In the genomic region with DNA sequence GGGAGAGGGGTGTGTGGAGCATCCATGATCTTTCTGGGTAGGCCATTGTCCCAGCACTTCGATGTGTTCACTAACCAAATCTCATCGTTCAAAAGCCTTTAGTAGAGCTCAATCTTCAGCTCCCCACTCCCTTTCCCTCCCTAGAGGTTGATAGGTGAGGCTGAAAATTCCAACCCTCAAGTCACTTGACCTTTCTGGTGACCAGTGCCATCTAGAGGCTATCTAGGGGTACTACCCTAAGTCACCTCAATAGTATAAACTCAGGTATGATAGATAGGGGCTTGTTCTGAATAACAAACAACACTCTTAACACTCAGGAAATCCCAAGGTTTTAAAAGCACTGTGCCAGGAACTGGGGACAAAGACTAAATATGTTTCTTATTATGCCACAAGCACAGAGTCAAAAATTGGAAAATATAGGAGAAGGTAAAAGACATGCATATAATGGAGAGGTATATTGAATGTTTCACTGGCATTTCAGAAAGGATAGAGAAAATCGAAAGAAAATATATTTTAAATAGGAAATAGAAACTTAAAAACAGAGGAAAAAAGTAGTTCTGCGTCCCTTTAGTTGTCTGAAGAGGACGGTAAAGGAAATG, we compare ENCODE assay signal across 8 cellular contexts. TPM values are rescaled to one million over a fixed set of nuclear protein-coding genes. Genes with fewer than 3 reads are reported as not detected.
A peak's percentile ranks its signal among the peaks of the same experiment; 100 is the strongest.
DNase-seq lines count a peak whose midpoint lies in the region; ATAC-seq and TF ChIP-seq lines count a peak whose summit lies in the region.

No MANE protein-coding gene starts in this region.

- TF ChIP-seq CTCF in H9 (conservative IDR thresholded peaks at IDR 0.05): peak; percentile 80
- peak; percentile 63 for TF ChIP-seq CTCF in kidney epithelial cell (IDR thresholded peaks at IDR 0.05; ENCODE audit: insufficient read depth, low read length, poor library complexity, severe bottlenecking)

- H3K4ac ChIP-seq in H9 (ENCODE audit: low read depth, low read length): no peak overlapping the region

- no peak overlapping the region for H2BK5ac ChIP-seq in H9 (ENCODE audit: insufficient read length, low read length)

- H3K79me1 ChIP-seq in H9 (ENCODE audit: insufficient read depth, low read depth, low read length, poor library complexity, severe bottlenecking): no peaks in the 10 kb centered on the region

- no peak overlapping the region for H3T11ph ChIP-seq in H9 (ENCODE audit: low read length)

- no peak overlapping the region for H4K8ac ChIP-seq in H9 (replicated peaks; ENCODE audit: insufficient read length, low read depth, low read length)

- no peaks in the 10 kb centered on the region for H3K27me3 ChIP-seq in H9 (ENCODE audit: insufficient read depth, low read length)
- H3K27me3 ChIP-seq in kidney epithelial cell (ENCODE audit: control insufficient read depth, insufficient read depth, low read length): no peaks in the 10 kb centered on the region

- H3K14ac ChIP-seq in H9 (ENCODE audit: insufficient read depth, low read length): no peak overlapping the region

- ATAC-seq in HG03039 (IDR thresholded peaks at IDR 0.05; ENCODE audit: unreplicated experiment): no peak

- H4K20me1 ChIP-seq in H9 (ENCODE audit: control insufficient read depth, insufficient read depth, insufficient read length): no peaks in the 10 kb centered on the region

- no peaks in the 10 kb centered on the region for H3K36me3 ChIP-seq in kidney epithelial cell (ENCODE audit: control insufficient read depth, insufficient read depth, low read length)

- no peak overlapping the region for H3K9ac ChIP-seq in H9 (ENCODE audit: extremely low read depth, insufficient read length, low read length)

- no peak overlapping the region for H3K4me3 ChIP-seq in kidney epithelial cell (ENCODE audit: low read depth, low read length)

- H3K56ac ChIP-seq in H9 (ENCODE audit: insufficient read length, low read depth, low read length): no peak overlapping the region

- peaks cover 2 to 4% of the 10 kb centered on the region in 2 experiments; a peak in 1 of 4 replicates for H3K4me1 Mint-ChIP-seq in H9
- peaks cover 3% of the 10 kb centered on the region for H3K4me1 Mint-ChIP-seq in activated T-helper 2 cell treated with anti-CD3 and anti-CD28 coated beads, Interferon-gamma antibody, Interleukin-2, Interleukin-4, amounts not matched to agents 10 μg/mL and 5 μg/mL and 100 μg/mL, durations not matched to agents 14 hours and 24 hours and 36 hours (ENCODE audit: low read depth)

- H4K91ac ChIP-seq in H9 (ENCODE audit: insufficient read length, low read depth, low read length): no peak overlapping the region

- H3K9me3 ChIP-seq in H9 (ENCODE audit: control insufficient read depth, low read depth, low read length): no peaks in the 10 kb centered on the region

- 100% methylated on average over 1 of the region's 5 CpGs for WGBS in H9 (ENCODE audit: extremely low coverage, insufficient read length, low lambda C conversion rate)

- no peak overlapping the region for H3K23ac ChIP-seq in H9 (ENCODE audit: insufficient read length, low read depth, low read length)

- no peaks in the 10 kb centered on the region for H3K79me2 ChIP-seq in H9 (ENCODE audit: insufficient read depth, low read length)

- H2BK12ac ChIP-seq in H9 (ENCODE audit: insufficient read length, low read depth, low read length): no peak overlapping the region

- H3K4me2 ChIP-seq in H9 (ENCODE audit: insufficient read depth, insufficient read length, low read length): no peak overlapping the region

- H2BK20ac ChIP-seq in H9 (ENCODE audit: low read depth, low read length, poor library complexity, severe bottlenecking): no peak overlapping the region

- H2AFZ ChIP-seq in H9 (ENCODE audit: low read length): no peak overlapping the region

- no peaks in the 10 kb centered on the region for H3K36me3 Mint-ChIP-seq in H9 (ENCODE audit: insufficient read depth in 1 of 3, low read depth in 3 of 3)
- H3K36me3 Mint-ChIP-seq in activated T-helper 2 cell treated with anti-CD3 and anti-CD28 coated beads, Interferon-gamma antibody, Interleukin-2, Interleukin-4, amounts not matched to agents 10 μg/mL and 5 μg/mL and 100 μg/mL, durations not matched to agents 14 hours and 24 hours and 36 hours (ENCODE audit: low read depth): no peaks in the 10 kb centered on the region

- H3K4me3 Mint-ChIP-seq in H9: no peak overlapping the region
- H3K4me3 Mint-ChIP-seq in activated T-helper 2 cell treated with anti-CD3 and anti-CD28 coated beads, Interferon-gamma antibody, Interleukin-2, Interleukin-4, amounts not matched to agents 10 μg/mL and 5 μg/mL and 100 μg/mL, durations not matched to agents 14 hours and 24 hours and 36 hours (ENCODE audit: low read depth): no peak overlapping the region

- H3K9me3 Mint-ChIP-seq in H9: peaks cover 5 to 16% of the 10 kb centered on the region in 2 experiments; a peak in 4 of 5 replicates
- H3K9me3 Mint-ChIP-seq in activated T-helper 2 cell treated with anti-CD3 and anti-CD28 coated beads, Interferon-gamma antibody, Interleukin-2, Interleukin-4, amounts not matched to agents 10 μg/mL and 5 μg/mL and 100 μg/mL, durations not matched to agents 14 hours and 24 hours and 36 hours: no peaks in the 10 kb centered on the region

- no peaks in the 10 kb centered on the region for H3K23me2 ChIP-seq in H9 (ENCODE audit: insufficient read length, low read depth, low read length, poor library complexity, severe bottlenecking)

- no peak overlapping the region for H3K27ac ChIP-seq in H9 (ENCODE audit: insufficient read length, low read depth, low read length)

- no peak overlapping the region for H2BK15ac ChIP-seq in H9 (ENCODE audit: low read depth, low read length)

- H4K5ac ChIP-seq in H9 (ENCODE audit: insufficient read length, low read depth, low read length): no peak overlapping the region

- no peak overlapping the region for H3K27ac Mint-ChIP-seq in H9
- no peak overlapping the region for H3K27ac Mint-ChIP-seq in activated T-helper 2 cell treated with anti-CD3 and anti-CD28 coated beads, Interferon-gamma antibody, Interleukin-2, Interleukin-4, amounts not matched to agents 10 μg/mL and 5 μg/mL and 100 μg/mL, durations not matched to agents 14 hours and 24 hours and 36 hours

- intact Hi-C loops in activated T-helper 2 cell treated with anti-CD3 and anti-CD28 coated beads, Interferon-gamma antibody, Interleukin-2, Interleukin-4, amounts not matched to agents 10 μg/mL and 5 μg/mL and 100 μg/mL, durations not matched to agents 14 hours and 24 hours and 36 hours (cut with micrococcal nuclease): loop anchor here (5.0 kb wide), 1 partner anchor 482 kb away; no protein-coding TSS in a partner anchor

- no peak overlapping the region for H3K18ac ChIP-seq in H9 (ENCODE audit: insufficient read length, low read depth, low read length)

- DNase-seq in NCI-H2227 (lab: John Stamatoyannopoulos, UW; ENCODE audit: unreplicated experiment) (peak; percentile 21), NCI-H2227 treated with DMSO at 0.1 percent for 48 hours (lab: John Stamatoyannopoulos, UW) (no peak), H9 (peak; percentile 51), NCI-H345 (lab: John Stamatoyannopoulos, UW) (peak; percentile 30), kidney epithelial cell (ENCODE audit: low read depth) (peak; percentile 2), putamen (ENCODE audit: low spot score) (no peak)
- DNase-seq in activated T-helper 2 cell treated with anti-CD3 and anti-CD28 coated beads, Interferon-gamma antibody, Interleukin-2, Interleukin-4, amounts not matched to agents 10 μg/mL and 5 μg/mL and 100 μg/mL, durations not matched to agents 14 hours and 24 hours and 36 hours (ENCODE audit: low spot score): peak; percentile 10

- no peak overlapping the region for H2BK120ac ChIP-seq in H9 (ENCODE audit: low read depth, low read length, poor library complexity, severe bottlenecking)

- no peak overlapping the region for H2AK5ac ChIP-seq in H9 (ENCODE audit: insufficient read length, low read length)

- peaks cover 6% of the 10 kb centered on the region for H3K27me3 Mint-ChIP-seq in H9 (ENCODE audit: low read depth)
- peaks cover 45% of the 10 kb centered on the region for H3K27me3 Mint-ChIP-seq in activated T-helper 2 cell treated with anti-CD3 and anti-CD28 coated beads, Interferon-gamma antibody, Interleukin-2, Interleukin-4, amounts not matched to agents 10 μg/mL and 5 μg/mL and 100 μg/mL, durations not matched to agents 14 hours and 24 hours and 36 hours (ENCODE audit: low read depth)

- no peaks in the 10 kb centered on the region for H3K4me1 ChIP-seq in H9 (ENCODE audit: insufficient read depth, low read length)

RNA-seq across cellular contexts. Expression of a gene that starts 42.9 kb away (rescaled TPM):
- total RNA-seq in H9 (2021): 0.15 and 0.31 TPM in 2 replicates
- total RNA-seq in activated T-helper 2 cell treated with anti-CD3 and anti-CD28 coated beads, Interferon-gamma antibody, Interleukin-2, Interleukin-4, amounts not matched to agents 10 μg/mL and 5 μg/mL and 100 μg/mL, durations not matched to agents 14 hours and 24 hours and 36 hours: 161 and 165 TPM in 2 replicates
- total RNA-seq in kidney epithelial cell: not detected in 2 replicates

Comparison
In these comparisons a context has a peak if more than half of its experiments do, and no peak if none do; other contexts are left out.
1. DNase-seq: peak in NCI-H2227 (single experiment), H9 (single experiment), NCI-H345 (single experiment), activated T-helper 2 cell treated with anti-CD3 and anti-CD28 coated beads, Interferon-gamma antibody, Interleukin-2, Interleukin-4, amounts not matched to agents 10 μg/mL and 5 μg/mL and 100 μg/mL, durations not matched to agents 14 hours and 24 hours and 36 hours (single experiment) and kidney epithelial cell (single experiment); none in NCI-H2227 treated with DMSO at 0.1 percent for 48 hours (single experiment) and putamen (single experiment).
2. RNA of a gene that starts 42.9 kb away (total RNA-seq): 161 to 165 TPM in activated T-helper 2 cell treated with anti-CD3 and anti-CD28 coated beads, Interferon-gamma antibody, Interleukin-2, Interleukin-4, amounts not matched to agents 10 μg/mL and 5 μg/mL and 100 μg/mL, durations not matched to agents 14 hours and 24 hours and 36 hours; 0.15 to 0.31 TPM in H9 and not detected in kidney epithelial cell; every median in the first group is over 100 times any median in the second.